Comparison of ENCODE assay signal across 23 cellular contexts in the genomic region with DNA sequence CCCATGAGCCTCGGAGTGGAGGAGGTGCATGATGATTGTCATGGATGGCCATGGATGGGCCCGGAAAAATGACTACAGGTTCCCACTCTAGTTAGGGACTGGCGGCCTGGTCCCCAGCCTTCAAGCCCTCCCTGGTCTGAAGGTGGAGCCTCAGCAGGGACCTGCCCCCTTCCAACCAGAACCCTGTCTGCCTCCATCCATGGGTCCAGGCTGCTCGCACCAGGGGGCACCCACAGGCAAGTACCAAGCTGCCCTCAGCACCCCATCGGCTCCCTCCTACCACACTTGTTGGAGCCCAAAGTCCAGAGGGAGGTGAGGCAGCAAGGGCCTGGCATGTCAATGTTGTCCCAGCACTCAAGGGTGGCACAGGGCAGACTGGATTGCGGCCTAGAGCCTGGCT.
DNase-seq lines count a peak whose midpoint lies in the region; ATAC-seq and TF ChIP-seq lines count a peak whose summit lies in the region.
"Had no signal": no experiment of that assay in that cellular context is flagged by ENCODE, and none has a peak within 500 bp of the region (broad histone marks: within the 10 kb centered on the region; RNA-seq: fewer than 3 reads in every experiment).

No MANE protein-coding gene starts in this region.

- H3K36me3 ChIP-seq in neuronal stem cell (replicated peaks in 1 of 2; ENCODE audit: control insufficient read depth in 2 of 2, insufficient read depth in 2 of 2, low read length in 2 of 2) (no peaks in the 10 kb centered on the region), hepatocyte (replicated peaks; ENCODE audit: insufficient read depth, low read depth) (no peaks in the 10 kb centered on the region)
- H3K36me3 ChIP-seq: BE2C; BLaER1 treated with 17β-estradiol and CSF1 and Interleukin-3, amounts not matched to agents 10 nM and 100 nM had no signal

- no peaks in the 10 kb centered on the region for H3K36me3 Mint-ChIP-seq in chondrocyte (ENCODE audit: low read depth)
- H3K36me3 Mint-ChIP-seq in stimulated activated memory B cell treated with anti-CD40 and anti-IgM and Interleukin-4, amounts not matched to agents 10 μg/mL and 1 μg/mL and 100 μg/mL, for 72 hours = no peaks in the 10 kb centered on the region
- H3K36me3 Mint-ChIP-seq: CD14-positive monocyte had no signal

- no peak overlapping the region for H3K9ac ChIP-seq in neuronal stem cell (ENCODE audit: low read depth, low read length, poor library complexity)
- H3K9ac ChIP-seq: BLaER1 treated with 17β-estradiol and CSF1 and Interleukin-3, amounts not matched to agents 10 nM and 100 nM had no signal

- peak overlapping the region; percentile 38 for H3K14ac ChIP-seq in neuronal stem cell (ENCODE audit: low read length)

- H3K23ac ChIP-seq in neuronal stem cell (ENCODE audit: low read depth, low read length, poor library complexity) = no peak overlapping the region

- no peaks in the 10 kb centered on the region for H3K9me2 ChIP-seq in hepatocyte (replicated peaks; ENCODE audit: insufficient read depth)

- H2AK5ac ChIP-seq in neuronal stem cell (ENCODE audit: low read depth, low read length) = peak overlapping the region; percentile 74

- no peaks in the 10 kb centered on the region for H3K4me1 ChIP-seq in neuronal stem cell (ENCODE audit: control insufficient read depth in 2 of 2, insufficient read depth in 1 of 2, low read depth in 1 of 2, low read length in 2 of 2)
- no peaks in the 10 kb centered on the region for H3K4me1 ChIP-seq in hepatocyte (ENCODE audit: insufficient read depth)
- H3K4me1 ChIP-seq: A549, BE2C had no signal

- peak; percentile 37 for ATAC-seq in stimulated activated memory B cell treated with anti-CD40 and anti-IgM and Interleukin-4, amounts not matched to agents 10 μg/mL and 1 μg/mL and 100 μg/mL, for 72 hours
- no peak for ATAC-seq in HG03378 (IDR thresholded peaks at IDR 0.05; ENCODE audit: unreplicated experiment)
- ATAC-seq: A549, GM23338, HCT116 had no signal

- H2AFZ ChIP-seq in neuronal stem cell (ENCODE audit: low read length) = no peak overlapping the region
- H2AFZ ChIP-seq in hepatocyte = no peak overlapping the region
- H2AFZ ChIP-seq: GM23338 had no signal

- H2BK12ac ChIP-seq in neuronal stem cell (ENCODE audit: low read length) = no peak overlapping the region

- H2BK15ac ChIP-seq in neuronal stem cell (ENCODE audit: low read length) = peak overlapping the region; percentile 64

- no peaks in the 10 kb centered on the region for H3K27me3 Mint-ChIP-seq in chondrocyte (ENCODE audit: low read depth)
- H3K27me3 Mint-ChIP-seq in stimulated activated memory B cell treated with anti-CD40 and anti-IgM and Interleukin-4, amounts not matched to agents 10 μg/mL and 1 μg/mL and 100 μg/mL, for 72 hours = no peaks in the 10 kb centered on the region
- H3K27me3 Mint-ChIP-seq: CD4-positive, alpha-beta T cell; CD8-positive, alpha-beta memory T cell had no signal

- no peaks in the 10 kb centered on the region for H3K4me1 Mint-ChIP-seq in chondrocyte (ENCODE audit: low read depth)
- H3K4me1 Mint-ChIP-seq in stimulated activated memory B cell treated with anti-CD40 and anti-IgM and Interleukin-4, amounts not matched to agents 10 μg/mL and 1 μg/mL and 100 μg/mL, for 72 hours = no peaks in the 10 kb centered on the region
- H3K4me1 Mint-ChIP-seq: CD8-positive, alpha-beta memory T cell had no signal

- H3K27ac ChIP-seq in neuronal stem cell (replicated peaks; ENCODE audit: low read length) (no peak overlapping the region), hepatocyte (no peak overlapping the region)
- H3K27ac ChIP-seq: A549; BLaER1 treated with 17β-estradiol and CSF1 and Interleukin-3, amounts not matched to agents 10 nM and 100 nM had no signal

- no peaks in the 10 kb centered on the region for H4K20me1 ChIP-seq in hepatocyte (ENCODE audit: insufficient read depth, poor library complexity, severe bottlenecking)
- H4K20me1 ChIP-seq: BLaER1 treated with 17β-estradiol and CSF1 and Interleukin-3, amounts not matched to agents 10 nM and 100 nM had no signal

- peak overlapping the region; percentile 71 for H3K18ac ChIP-seq in neuronal stem cell (ENCODE audit: low read length)

- H3K4me3 ChIP-seq in neuronal stem cell (ENCODE audit: low read length in 2 of 2) (no peak overlapping the region), hepatocyte (no peak overlapping the region)
- H3K4me3 ChIP-seq: A549; BLaER1 treated with 17β-estradiol and CSF1 and Interleukin-3, amounts not matched to agents 10 nM and 100 nM; GM23338 had no signal

- no peaks in the 10 kb centered on the region for H3K79me2 ChIP-seq in hepatocyte

- H4K8ac ChIP-seq in neuronal stem cell (ENCODE audit: low read depth, low read length) = no peak overlapping the region

- H3K9me3 ChIP-seq in neuronal stem cell (replicated peaks in 1 of 2; ENCODE audit: control insufficient read depth in 2 of 2, insufficient read depth in 1 of 2, low read depth in 1 of 2, low read length in 2 of 2) (peaks cover 0 to 7% of the 10 kb centered on the region in 2 donors), hepatocyte (ENCODE audit: low read depth) (no peaks in the 10 kb centered on the region)
- H3K9me3 ChIP-seq: A549, BE2C had no signal

- no peak overlapping the region for H4K91ac ChIP-seq in neuronal stem cell (ENCODE audit: low read depth, low read length, poor library complexity)

- no peak for TF ChIP-seq CTCF in chondrocyte (IDR thresholded peaks at IDR 0.05)
- no peak for TF ChIP-seq CTCF in hepatocyte (IDR thresholded peaks at IDR 0.05; ENCODE audit: poor library complexity)

- H3K4me2 ChIP-seq in neuronal stem cell (ENCODE audit: insufficient read depth, low read length, poor library complexity, severe bottlenecking) (no peak overlapping the region), hepatocyte (no peak overlapping the region)
- H3K4me2 ChIP-seq: A549; BLaER1 treated with 17β-estradiol and CSF1 and Interleukin-3, amounts not matched to agents 10 nM and 100 nM; GM23338 had no signal

- H2BK120ac ChIP-seq in neuronal stem cell (ENCODE audit: low read depth, low read length) = no peak overlapping the region

- H2BK5ac ChIP-seq in neuronal stem cell (ENCODE audit: low read length) = peak overlapping the region; percentile 66

- no peak overlapping the region for H3K27ac Mint-ChIP-seq in chondrocyte (ENCODE audit: unreplicated experiment)
- no peak overlapping the region for H3K27ac Mint-ChIP-seq in stimulated activated memory B cell treated with anti-CD40 and anti-IgM and Interleukin-4, amounts not matched to agents 10 μg/mL and 1 μg/mL and 100 μg/mL, for 72 hours
- H3K27ac Mint-ChIP-seq: CD14-positive monocyte; CD4-positive, alpha-beta T cell; CD8-positive, alpha-beta memory T cell; GM23338; H9 had no signal

- no peaks in the 10 kb centered on the region for H3K79me1 ChIP-seq in neuronal stem cell (ENCODE audit: low read depth, low read length)

- WGBS in neuronal stem cell (ENCODE audit: extremely low coverage in 2 of 2, insufficient read length in 2 of 2, insufficient replicate concordance in 1 of 2), 2 donors = no CpG with 5 or more reads among the region's 6 CpGs
- WGBS in hepatocyte (ENCODE audit: low lambda C conversion rate, missing lambda C conversion rate) = 89% methylated on average over 6 of the region's 6 CpGs

- H3K9me3 Mint-ChIP-seq in chondrocyte (ENCODE audit: low read depth) = no peaks in the 10 kb centered on the region
- no peaks in the 10 kb centered on the region for H3K9me3 Mint-ChIP-seq in stimulated activated memory B cell treated with anti-CD40 and anti-IgM and Interleukin-4, amounts not matched to agents 10 μg/mL and 1 μg/mL and 100 μg/mL, for 72 hours

- H3K4me3 Mint-ChIP-seq in chondrocyte (ENCODE audit: unreplicated experiment) = no peak overlapping the region
- no peak overlapping the region for H3K4me3 Mint-ChIP-seq in stimulated activated memory B cell treated with anti-CD40 and anti-IgM and Interleukin-4, amounts not matched to agents 10 μg/mL and 1 μg/mL and 100 μg/mL, for 72 hours
- H3K4me3 Mint-ChIP-seq: CD14-positive monocyte; CD4-positive, alpha-beta T cell; CD8-positive, alpha-beta memory T cell; GM23338; H9 had no signal

- H3K27me3 ChIP-seq in neuronal stem cell (ENCODE audit: control insufficient read depth in 3 of 3, insufficient read depth in 3 of 3, low read depth in 1 of 3, low read length in 3 of 3) (no peaks in the 10 kb centered on the region), hepatocyte (no peaks in the 10 kb centered on the region)
- H3K27me3 ChIP-seq: BE2C had no signal

- H3K4ac ChIP-seq in neuronal stem cell (ENCODE audit: low read length) = no peak overlapping the region

- DNase-seq in chondrocyte (ENCODE audit: low spot score) (peak; percentile 80), neuronal stem cell (ENCODE audit: low spot score) (no peak), hepatocyte (ENCODE audit: low spot score) (no peak)
- no peak for DNase-seq in activated T-cell treated with anti-CD3 and anti-CD28 coated beads, Interleukin-2, amount 50 U/mL, for 1 hour
- DNase-seq: 8988T; ACHN; AML-193; BE2C; Calu3; CD4-positive, alpha-beta T cell; COR-L47; DMS53; DMS79 treated with DMSO at 0.1 percent for 48 hours; GF-D8; H9 had no signal
